Comparison of ENCODE assay signal across 23 cellular contexts in genomic region chr14:99472937-99473336, GRCh38.
"Had no signal": no experiment of that assay in that cellular context is flagged by ENCODE, and none has a peak within 500 bp of the region (broad histone marks: within the 10 kb centered on the region; RNA-seq: fewer than 3 reads in every experiment).

No MANE protein-coding gene starts in this region.

- H3K4me3 ChIP-seq: breast epithelium, coronary artery, esophagus squamous epithelium, left ventricle myocardium inferior, right lobe of liver, thoracic aorta, upper lobe of left lung had no signal

- H3K9me3 ChIP-seq: breast epithelium, esophagus squamous epithelium, left ventricle myocardium inferior, right lobe of liver, thoracic aorta, upper lobe of left lung had no signal

- H3K36me3 Mint-ChIP-seq: stimulated activated naive B cell treated with anti-CD40 and anti-IgM and Interleukin-4, amounts not matched to agents 10 μg/mL and 1 μg/mL and 100 μg/mL, for 72 hours had no signal

- H3K4me3 Mint-ChIP-seq: activated naive CD8-positive, alpha-beta T cell treated with anti-CD3 and anti-CD28 coated beads for 36 hours; activated T-cell treated with anti-CD3 and anti-CD28 coated beads, Interleukin-2, amount 50 U/mL, for 4 hours; central memory CD8-positive, alpha-beta T cell; endodermal cell; nephron progenitor cell; stimulated activated naive B cell treated with anti-CD40 and anti-IgM and Interleukin-4, amounts not matched to agents 10 μg/mL and 1 μg/mL and 100 μg/mL, for 72 hours had no signal

- H3K4me1 ChIP-seq: breast epithelium had no signal

- DNase-seq: activated CD4-positive, alpha-beta T cell treated with anti-CD3 and anti-CD28 coated beads for 4 hours; activated CD4-positive, alpha-beta T cell treated with anti-CD3 and anti-CD28 coated beads, Interleukin-2, amount 50 U/mL, for 48 hours; activated CD4-positive, CD25-positive, alpha-beta regulatory T cell; activated CD8-positive, alpha-beta memory T cell treated with anti-CD3 and anti-CD28 coated beads, Interleukin-2, amount 50 U/mL, for 48 hours; activated naive CD4-positive, alpha-beta T cell treated with Interleukin-2 at 50 U/mL for 16 hours; activated naive CD8-positive, alpha-beta T cell treated with anti-CD3 and anti-CD28 coated beads for 36 hours; activated T-cell treated with anti-CD3 and anti-CD28 coated beads, Interleukin-2, amount 50 U/mL, for 4 hours; endodermal cell; esophagus squamous epithelium; left ventricle myocardium inferior; nephron progenitor cell; nucleus accumbens; right lobe of liver; small intestine; stimulated activated CD8-positive, alpha-beta memory T cell treated with anti-CD3 and anti-CD28 coated beads, Interleukin-4, amount 100 ng/mL, for 48 hours; stimulated activated naive B cell treated with anti-CD40 and anti-IgM and Interleukin-4, amounts not matched to agents 10 μg/mL and 1 μg/mL and 100 μg/mL, for 72 hours; T-helper 9 cell; upper lobe of left lung had no signal

- H3K27me3 ChIP-seq: breast epithelium, esophagus squamous epithelium, right lobe of liver, upper lobe of left lung had no signal

- H3K9me3 Mint-ChIP-seq: activated naive CD8-positive, alpha-beta T cell treated with anti-CD3 and anti-CD28 coated beads for 36 hours; activated T-cell treated with anti-CD3 and anti-CD28 coated beads, Interleukin-2, amount 50 U/mL, for 4 hours; activated T-helper 2 cell treated with anti-CD3 and anti-CD28 coated beads, Interferon-gamma antibody, Interleukin-2, Interleukin-4, amounts not matched to agents 10 μg/mL and 5 μg/mL and 100 μg/mL, durations not matched to agents 14 hours and 24 hours and 36 hours; central memory CD8-positive, alpha-beta T cell; endodermal cell; nephron progenitor cell; stimulated activated naive B cell treated with anti-CD40 and anti-IgM and Interleukin-4, amounts not matched to agents 10 μg/mL and 1 μg/mL and 100 μg/mL, for 72 hours had no signal

- H3K27me3 Mint-ChIP-seq: activated naive CD8-positive, alpha-beta T cell treated with anti-CD3 and anti-CD28 coated beads for 36 hours; central memory CD8-positive, alpha-beta T cell; stimulated activated naive B cell treated with anti-CD40 and anti-IgM and Interleukin-4, amounts not matched to agents 10 μg/mL and 1 μg/mL and 100 μg/mL, for 72 hours had no signal

- H3K27ac Mint-ChIP-seq: activated naive CD8-positive, alpha-beta T cell treated with anti-CD3 and anti-CD28 coated beads for 36 hours; activated T-helper 2 cell treated with anti-CD3 and anti-CD28 coated beads, Interferon-gamma antibody, Interleukin-2, Interleukin-4, amounts not matched to agents 10 μg/mL and 5 μg/mL and 100 μg/mL, durations not matched to agents 14 hours and 24 hours and 36 hours; endodermal cell; nephron progenitor cell; stimulated activated naive B cell treated with anti-CD40 and anti-IgM and Interleukin-4, amounts not matched to agents 10 μg/mL and 1 μg/mL and 100 μg/mL, for 72 hours had no signal

- H3K27ac ChIP-seq: breast epithelium, coronary artery, esophagus squamous epithelium, left ventricle myocardium inferior, right lobe of liver, thoracic aorta, upper lobe of left lung had no signal

- H3K36me3 ChIP-seq: breast epithelium, esophagus squamous epithelium, left ventricle myocardium inferior, right lobe of liver, thoracic aorta, upper lobe of left lung had no signal
